In genomic region chr1:22089787-22090186, GRCh38 we compare ENCODE assay signal across 11 cellular contexts. TPM values are rescaled to one million over a fixed set of nuclear protein-coding genes. Genes with fewer than 3 reads are reported as not detected.
A peak's percentile ranks its signal among the peaks of the same experiment; 100 is the strongest.
DNase-seq lines count a peak whose midpoint lies in the region; ATAC-seq and TF ChIP-seq lines count a peak whose summit lies in the region.
"Had no signal": no experiment of that assay in that cellular context is flagged by ENCODE, and none has a peak within 500 bp of the region (broad histone marks: within the 10 kb centered on the region; RNA-seq: fewer than 3 reads in every experiment).

No MANE protein-coding gene starts in this region.

- peak overlapping the region; percentile 3 for H3K27ac ChIP-seq in CD4-positive, alpha-beta T cell (ENCODE audit: low read depth, low read length)
- peak overlapping the region; percentile 20 for H3K27ac ChIP-seq in HUES64 (ENCODE audit: low read depth, low read length)
- no peak overlapping the region for H3K27ac ChIP-seq in colonic mucosa
- no peak overlapping the region for H3K27ac ChIP-seq in neuronal stem cell (replicated peaks; ENCODE audit: low read length)
- no peak overlapping the region for H3K27ac ChIP-seq in suprapubic skin

- H2BK15ac ChIP-seq in neuronal stem cell (ENCODE audit: low read length), result no peak overlapping the region

- H2AK5ac ChIP-seq in neuronal stem cell (ENCODE audit: low read depth, low read length), result no peak overlapping the region

- H3K4me1 Mint-ChIP-seq in CD4-positive, alpha-beta T cell (ENCODE audit: low read depth), result peaks cover 94% of the 10 kb centered on the region
- peaks cover 81% of the 10 kb centered on the region for H3K4me1 Mint-ChIP-seq in activated naive CD8-positive, alpha-beta T cell treated with anti-CD3 and anti-CD28 coated beads for 36 hours
- H3K4me1 Mint-ChIP-seq in mesothelial cell of epicardium, result peaks cover 35% of the 10 kb centered on the region

- H3K4me3 Mint-ChIP-seq in CD4-positive, alpha-beta T cell, result peak overlapping the region; percentile 74
- H3K4me3 Mint-ChIP-seq in activated naive CD8-positive, alpha-beta T cell treated with anti-CD3 and anti-CD28 coated beads for 36 hours, result peak overlapping the region; percentile 56
- no peak overlapping the region for H3K4me3 Mint-ChIP-seq in mesothelial cell of epicardium

- H2BK120ac ChIP-seq in neuronal stem cell (ENCODE audit: low read depth, low read length), result no peak overlapping the region

- TF ChIP-seq EP300 in suprapubic skin (IDR thresholded peaks at IDR 0.05), result no peak

- POLR2A ChIA-PET in CD4-positive, alpha-beta T cell (lab: Charles Lee), result interaction anchor here (0.7 to 3.5 kb wide), 13 partner anchors 9 to 413 kb away, joined by 3 to 27 read pairs (median 4); partner anchors contain the start of genes CDC42, USP48, WNT4 and ZBTB40

- H3K4me1 ChIP-seq in HUES64 (ENCODE audit: insufficient read depth, low read length), result peaks cover 43% of the 10 kb centered on the region
- H3K4me1 ChIP-seq in colonic mucosa, result peaks cover 18% of the 10 kb centered on the region
- H3K4me1 ChIP-seq in neuronal stem cell (ENCODE audit: control insufficient read depth in 2 of 2, insufficient read depth in 1 of 2, low read depth in 1 of 2, low read length in 2 of 2), result peaks cover 4 to 6% of the 10 kb centered on the region in 2 donors
- peaks cover 46% of the 10 kb centered on the region for H3K4me1 ChIP-seq in suprapubic skin

- no peak overlapping the region for H3K4ac ChIP-seq in neuronal stem cell (ENCODE audit: low read length)

- ATAC-seq in CD4-positive, alpha-beta T cell (ENCODE audit: poor library complexity), result no peak

- CTCF ChIA-PET in CD4-positive, alpha-beta T cell (lab: Charles Lee), result interaction anchor here (0.6 to 2.3 kb wide), 4 partner anchors 10 to 65 kb away, joined by 3 to 8 read pairs (median 4); no protein-coding TSS in a partner anchor

- 32% methylated on average over 6 of the region's 6 CpGs for WGBS in HUES64
- WGBS in neuronal stem cell (ENCODE audit: extremely low coverage in 2 of 2, insufficient read length in 2 of 2, insufficient replicate concordance in 1 of 2), 2 donors, result no CpG with 5 or more reads among the region's 6 CpGs
- WGBS in suprapubic skin, result 15% methylated on average over 6 of the region's 6 CpGs

- H3K18ac ChIP-seq in neuronal stem cell (ENCODE audit: low read length), result no peak overlapping the region

- H3K9me3 Mint-ChIP-seq in CD4-positive, alpha-beta T cell, result no peaks in the 10 kb centered on the region
- H3K9me3 Mint-ChIP-seq in activated naive CD8-positive, alpha-beta T cell treated with anti-CD3 and anti-CD28 coated beads for 36 hours, result no peaks in the 10 kb centered on the region
- H3K9me3 Mint-ChIP-seq in mesothelial cell of epicardium, result peaks cover 4% of the 10 kb centered on the region

- intact Hi-C loops in CD4-positive, alpha-beta T cell (cut with DNase I, micrococcal nuclease), result loop anchor here (5.0 kb wide), 2 partner anchors 32 to 62 kb away; no protein-coding TSS in a partner anchor
- intact Hi-C loops in colonic mucosa (cut with DNase I), result no loop called here

- peaks cover 98% of the 10 kb centered on the region for H3K36me3 Mint-ChIP-seq in CD4-positive, alpha-beta T cell (ENCODE audit: low read depth)
- H3K36me3 Mint-ChIP-seq in activated naive CD8-positive, alpha-beta T cell treated with anti-CD3 and anti-CD28 coated beads for 36 hours, result peaks cover 65% of the 10 kb centered on the region
- peaks cover 29% of the 10 kb centered on the region for H3K36me3 Mint-ChIP-seq in mesothelial cell of epicardium

- H3K4me3 ChIP-seq in HUES64 (ENCODE audit: low read length), result no peak overlapping the region
- no peak overlapping the region for H3K4me3 ChIP-seq in colonic mucosa
- no peak overlapping the region for H3K4me3 ChIP-seq in neuronal stem cell (ENCODE audit: low read length in 2 of 2)
- no peak overlapping the region for H3K4me3 ChIP-seq in suprapubic skin

- H3K14ac ChIP-seq in neuronal stem cell (ENCODE audit: low read length), result no peak overlapping the region

- TF ChIP-seq CTCF in CD4-positive, alpha-beta T cell (IDR thresholded peaks at IDR 0.05), result no peak
- TF ChIP-seq CTCF in mesothelial cell of epicardium (IDR thresholded peaks at IDR 0.05; ENCODE audit: unreplicated experiment) (no peak), colonic mucosa (IDR thresholded peaks at IDR 0.05) (no peak), suprapubic skin (IDR thresholded peaks at IDR 0.05) (no peak)

- H2AFZ ChIP-seq in neuronal stem cell (ENCODE audit: low read length), result no peak overlapping the region

- no peaks in the 10 kb centered on the region for H3K9me3 ChIP-seq in CD4-positive, alpha-beta T cell (ENCODE audit: control insufficient read depth, low read length)
- no peaks in the 10 kb centered on the region for H3K9me3 ChIP-seq in HUES64 (ENCODE audit: insufficient read depth, low read depth, low read length)
- no peaks in the 10 kb centered on the region for H3K9me3 ChIP-seq in colonic mucosa
- H3K9me3 ChIP-seq in neuronal stem cell (replicated peaks in 1 of 2; ENCODE audit: control insufficient read depth in 2 of 2, insufficient read depth in 1 of 2, low read depth in 1 of 2, low read length in 2 of 2), result peaks cover 0 to 1% of the 10 kb centered on the region in 2 donors
- H3K9me3 ChIP-seq in suprapubic skin, result no peaks in the 10 kb centered on the region
- H3K9me3 ChIP-seq: esophagus squamous epithelium had no signal

- no peak overlapping the region for H2BK12ac ChIP-seq in neuronal stem cell (ENCODE audit: low read length)

- H2BK5ac ChIP-seq in neuronal stem cell (ENCODE audit: low read length), result no peak overlapping the region

- H3K79me1 ChIP-seq in neuronal stem cell (ENCODE audit: low read depth, low read length), result no peaks in the 10 kb centered on the region

- H3K36me3 ChIP-seq in HUES64 (ENCODE audit: insufficient read depth, low read length) (peaks cover 60% of the 10 kb centered on the region), colonic mucosa (no peaks in the 10 kb centered on the region), neuronal stem cell (replicated peaks in 1 of 2; ENCODE audit: control insufficient read depth in 2 of 2, insufficient read depth in 2 of 2, low read length in 2 of 2) (peaks cover 4 to 91% of the 10 kb centered on the region in 2 donors), suprapubic skin (peaks cover 45% of the 10 kb centered on the region)

- peak overlapping the region; percentile 81 for H3K27ac Mint-ChIP-seq in CD4-positive, alpha-beta T cell
- peak overlapping the region; percentile 85 for H3K27ac Mint-ChIP-seq in activated naive CD8-positive, alpha-beta T cell treated with anti-CD3 and anti-CD28 coated beads for 36 hours
- peak overlapping the region; percentile 47 for H3K27ac Mint-ChIP-seq in mesothelial cell of epicardium

- H3K23ac ChIP-seq in neuronal stem cell (ENCODE audit: low read depth, low read length, poor library complexity), result no peak overlapping the region

- no peak for DNase-seq in CD4-positive, alpha-beta T cell
- no peak for DNase-seq in activated naive CD8-positive, alpha-beta T cell treated with anti-CD3 and anti-CD28 coated beads for 36 hours
- no peak for DNase-seq in mesothelial cell of epicardium (ENCODE audit: low spot score in 2 of 2, unreplicated experiment in 2 of 2)
- DNase-seq in NCI-H446 (lab: John Stamatoyannopoulos, UW), result no peak
- DNase-seq in colonic mucosa, result no peak
- no peak for DNase-seq in neuronal stem cell (ENCODE audit: low spot score)
- no peak for DNase-seq in suprapubic skin (ENCODE audit: low spot score in 2 of 2)
- DNase-seq: esophagus squamous epithelium, NCI-H1048, SHP77 had no signal

- no peak for TF ChIP-seq POLR2A in suprapubic skin (IDR thresholded peaks at IDR 0.05)

- no peak overlapping the region for H4K8ac ChIP-seq in neuronal stem cell (ENCODE audit: low read depth, low read length)

- no peaks in the 10 kb centered on the region for H3K27me3 ChIP-seq in CD4-positive, alpha-beta T cell (ENCODE audit: control insufficient read depth, insufficient read depth, low read length)
- H3K27me3 ChIP-seq in HUES64 (ENCODE audit: insufficient read depth, low read length) (no peaks in the 10 kb centered on the region), colonic mucosa (no peaks in the 10 kb centered on the region), neuronal stem cell (ENCODE audit: control insufficient read depth in 3 of 3, insufficient read depth in 3 of 3, low read depth in 1 of 3, low read length in 3 of 3) (no peaks in the 10 kb centered on the region), suprapubic skin (no peaks in the 10 kb centered on the region)
- H3K27me3 ChIP-seq: esophagus squamous epithelium had no signal

- H3K9ac ChIP-seq in HUES64 (ENCODE audit: low read depth, low read length) (peak overlapping the region; percentile 38; the same call in 1 of the 2 replicates), colonic mucosa (ENCODE audit: low read depth in 2 of 2, low read length in 2 of 2) (no peak overlapping the region), neuronal stem cell (ENCODE audit: low read depth, low read length, poor library complexity) (no peak overlapping the region)

- no peak overlapping the region for H4K91ac ChIP-seq in neuronal stem cell (ENCODE audit: low read depth, low read length, poor library complexity)

- no peaks in the 10 kb centered on the region for H3K27me3 Mint-ChIP-seq in CD4-positive, alpha-beta T cell
- H3K27me3 Mint-ChIP-seq in activated naive CD8-positive, alpha-beta T cell treated with anti-CD3 and anti-CD28 coated beads for 36 hours, result no peaks in the 10 kb centered on the region
- H3K27me3 Mint-ChIP-seq in mesothelial cell of epicardium (ENCODE audit: low read depth), result no peaks in the 10 kb centered on the region

- no peak overlapping the region for H3K4me2 ChIP-seq in neuronal stem cell (ENCODE audit: insufficient read depth, low read length, poor library complexity, severe bottlenecking)

RNA-seq across cellular contexts. Expression of gene CDC42, which starts 37.3 kb away (rescaled TPM):
- 100 to 1,000 TPM; 375 to 379 TPM for total RNA-seq in CD4-positive, alpha-beta T cell
- 160 TPM for polyA plus RNA-seq in HUES64 (2013, experiment 1 of 2)
- polyA plus RNA-seq in HUES64 (2013, experiment 2 of 2), result 179 TPM
- 100 to 1,000 TPM; 301 to 302 TPM for total RNA-seq in activated naive CD8-positive, alpha-beta T cell treated with anti-CD3 and anti-CD28 coated beads for 36 hours
- 239 to 246 TPM (median 244 TPM) in 3 replicates for total RNA-seq in mesothelial cell of epicardium
- total RNA-seq in colonic mucosa, result 100 to 1,000 TPM; 264 to 345 TPM
- polyA plus RNA-seq in neuronal stem cell (2013, experiment 1 of 2), result 207 TPM
- 210 TPM for polyA plus RNA-seq in neuronal stem cell (2013, experiment 2 of 2)
- total RNA-seq in suprapubic skin, result 100 to 1,000 TPM; 108 to 223 (median 200) TPM

RNA-seq across cellular contexts. Expression of gene WNT4, which starts 53.1 kb away (rescaled TPM):
- not detected for total RNA-seq in CD4-positive, alpha-beta T cell
- polyA plus RNA-seq in HUES64 (2013, experiment 1 of 2), result 2.3 TPM
- 1.6 TPM for polyA plus RNA-seq in HUES64 (2013, experiment 2 of 2)
- total RNA-seq in activated naive CD8-positive, alpha-beta T cell treated with anti-CD3 and anti-CD28 coated beads for 36 hours, result not detected
- total RNA-seq in mesothelial cell of epicardium (34.9 to 41.2 TPM (median 38.7 TPM) in 3 replicates), colonic mucosa (1 to 10 TPM; 2.5 to 2.7 TPM), suprapubic skin (10 to 100 TPM; 21.3 to 42.7 (median 24.5) TPM)
- polyA plus RNA-seq in neuronal stem cell (2013, experiment 1 of 2), result not detected
- polyA plus RNA-seq in neuronal stem cell (2013, experiment 2 of 2), result not detected

Comparison
In these comparisons a context has a peak if more than half of its experiments do, and no peak if none do; other contexts are left out.
1. H3K27ac ChIP-seq: peak in CD4-positive, alpha-beta T cell (single experiment) and HUES64 (single experiment); none in colonic mucosa (single experiment), neuronal stem cell (single experiment) and suprapubic skin (single experiment).
2. Peak in every context shown above with its lines, with median percentiles within 50 percentile points of each other: H3K27ac Mint-ChIP-seq.